Comparison of ENCODE assay signal across 18 cellular contexts in the genomic region with DNA sequence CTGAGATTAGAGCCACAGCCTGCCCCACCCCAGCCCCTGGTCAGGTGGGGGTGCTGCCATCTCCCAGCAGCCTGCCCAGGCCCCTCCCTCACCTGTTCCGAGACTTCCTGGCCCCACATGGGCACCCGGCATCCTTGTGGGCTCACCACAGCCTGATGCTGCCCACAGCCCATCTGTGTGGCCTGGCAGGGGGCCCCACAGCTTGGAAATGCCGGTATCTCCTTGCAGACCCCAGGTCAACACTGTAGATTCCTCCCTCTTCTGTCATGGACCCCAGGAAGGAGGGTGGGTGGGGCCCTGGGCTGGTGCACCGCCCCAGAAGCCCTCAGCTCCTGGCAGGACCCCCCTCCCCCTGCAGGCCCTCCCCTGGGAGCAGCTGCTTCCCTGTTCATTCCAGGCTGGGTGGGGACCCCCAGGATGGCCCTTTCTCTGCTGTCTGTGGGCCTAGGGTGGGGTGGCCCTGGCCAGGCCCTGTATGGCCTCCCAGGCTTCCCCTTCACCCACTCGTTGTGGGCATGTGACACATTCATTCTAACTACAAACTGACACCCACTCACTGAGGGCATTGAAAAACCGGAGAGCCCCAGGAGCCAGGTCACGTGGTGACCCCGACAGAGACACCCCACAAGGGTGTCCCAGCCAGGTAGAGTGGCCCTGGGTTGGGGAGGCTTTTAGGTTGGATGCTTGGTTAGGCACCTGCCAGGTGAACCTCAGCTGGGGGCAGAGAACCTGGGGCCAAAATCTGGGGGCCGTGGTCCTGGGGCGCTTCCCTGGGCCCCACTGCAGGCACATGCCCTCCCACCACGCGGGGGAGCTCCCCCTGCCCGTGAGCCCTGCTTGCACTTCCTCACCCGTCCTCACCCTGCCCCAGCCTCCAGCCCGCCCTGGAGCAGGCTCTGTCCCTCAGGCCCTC. TPM values are rescaled to one million over a fixed set of nuclear protein-coding genes. Genes with fewer than 3 reads are reported as not detected.
DNase-seq lines count a peak whose midpoint lies in the region; ATAC-seq and TF ChIP-seq lines count a peak whose summit lies in the region.
"Had no signal": no experiment of that assay in that cellular context is flagged by ENCODE, and none has a peak within 500 bp of the region (broad histone marks: within the 10 kb centered on the region; RNA-seq: fewer than 3 reads in every experiment).

No MANE protein-coding gene starts in this region.

- no peaks in the 10 kb centered on the region for H3K9me2 ChIP-seq in OCI-LY7 (ENCODE audit: insufficient read depth, low read length)

- no peaks in the 10 kb centered on the region for H4K20me1 ChIP-seq in BLaER1 treated with 17β-estradiol and CSF1 and Interleukin-3, amounts not matched to agents 10 nM and 100 nM
- no peaks in the 10 kb centered on the region for H4K20me1 ChIP-seq in OCI-LY7 (ENCODE audit: insufficient read depth, low read length)

- H3K27me3 ChIP-seq in BLaER1 treated with 17β-estradiol and CSF1 and Interleukin-3, amounts not matched to agents 10 nM and 100 nM, result no peaks in the 10 kb centered on the region

- no peaks in the 10 kb centered on the region for H3K4me1 Mint-ChIP-seq in memory B cell

- H3K27ac Mint-ChIP-seq in memory B cell, result no peak overlapping the region
- H3K27ac Mint-ChIP-seq: CD8-positive, alpha-beta T cell had no signal

- peak overlapping the region in 7 of 11 experiments; percentile 10 to 41 (median 26); a peak in 3 of 22 replicates for H3K9ac ChIP-seq in BLaER1 treated with 17β-estradiol and CSF1 and Interleukin-3, amounts not matched to agents 10 nM and 100 nM

- H3K79me2 ChIP-seq in OCI-LY7 (ENCODE audit: insufficient read depth, low read depth, low read length), result no peaks in the 10 kb centered on the region

- no peak overlapping the region for H3K4me3 ChIP-seq in BLaER1 treated with 17β-estradiol and CSF1 and Interleukin-3, amounts not matched to agents 10 nM and 100 nM
- no peak overlapping the region for H3K4me3 ChIP-seq in OCI-LY7 (ENCODE audit: low read depth, low read length, poor library complexity, severe bottlenecking)

- ATAC-seq in memory B cell (ENCODE audit: low read depth) (peak; percentile 74), GM19397 (IDR thresholded peaks at IDR 0.05; ENCODE audit: unreplicated experiment) (no peak), GM21786 (IDR thresholded peaks at IDR 0.05; ENCODE audit: unreplicated experiment) (no peak)
- ATAC-seq: CD8-positive, alpha-beta T cell; PC-3 had no signal

- peak overlapping the region; percentile 51; the same call in 1 of the 2 replicates for H2AFZ ChIP-seq in OCI-LY7 (ENCODE audit: low read length)

- no TSS peak for BruUV-seq in OCI-LY7 (replicated peaks; lab: Mats Ljungman, UMichigan)

- peak; percentile 27; the same call in 1 of the 2 replicates for TF ChIP-seq CTCF in GM12874 (IDR thresholded peaks at IDR 0.05; ENCODE audit: insufficient read depth, low read depth, low read length)
- peak; percentile 51 for TF ChIP-seq CTCF in OCI-LY7 (conservative IDR thresholded peaks at IDR 0.05; ENCODE audit: low read length)

- H3K9me3 ChIP-seq in BLaER1 treated with 17β-estradiol and CSF1 and Interleukin-3, amounts not matched to agents 10 nM and 100 nM (replicated peaks in 1 of 11), result no peaks in the 10 kb centered on the region
- H3K9me3 ChIP-seq in OCI-LY7 (ENCODE audit: low read length), result no peaks in the 10 kb centered on the region

- H3K9me3 Mint-ChIP-seq in memory B cell, result no peaks in the 10 kb centered on the region
- H3K9me3 Mint-ChIP-seq: CD8-positive, alpha-beta T cell had no signal

- CTCF ChIA-PET in OCI-LY7 (lab: Charles Lee; ENCODE audit: unreplicated experiment), result no interaction called here

- no peak overlapping the region for H3K4me3 Mint-ChIP-seq in memory B cell
- H3K4me3 Mint-ChIP-seq: CD8-positive, alpha-beta T cell had no signal

- H3K4me1 ChIP-seq in BLaER1 treated with 17β-estradiol and CSF1 and Interleukin-3, amounts not matched to agents 10 nM and 100 nM, result peaks cover 9 to 68% (median 47%) of the 10 kb centered on the region in 10 experiments
- H3K4me1 ChIP-seq in OCI-LY7 (ENCODE audit: insufficient read depth, low read length, poor library complexity, severe bottlenecking), result no peaks in the 10 kb centered on the region

- POLR2A ChIA-PET in OCI-LY7 (lab: Charles Lee), result interaction anchor here (0.6 kb wide), 1 partner anchor 63 kb away, joined by 4 read pairs; no protein-coding TSS in a partner anchor

- peak overlapping the region in 4 of 11 experiments; percentile 1 to 40 (median 26); a peak in 3 of 22 replicates for H3K27ac ChIP-seq in BLaER1 treated with 17β-estradiol and CSF1 and Interleukin-3, amounts not matched to agents 10 nM and 100 nM
- H3K27ac ChIP-seq in OCI-LY7 (ENCODE audit: low read depth, low read length, poor library complexity, severe bottlenecking), result no peak overlapping the region

- intact Hi-C loops in OCI-LY7 (cut with micrococcal nuclease; ENCODE audit: unreplicated experiment), result no loop called here
- intact Hi-C loops in head of caudate nucleus (cut with DNase I), result no loop called here

- peak overlapping the region; percentile 39 to 72 (median 54); a peak in 21 of 22 replicates for H3K4me2 ChIP-seq in BLaER1 treated with 17β-estradiol and CSF1 and Interleukin-3, amounts not matched to agents 10 nM and 100 nM
- H3K4me2 ChIP-seq in OCI-LY7 (ENCODE audit: low read length), result no peak overlapping the region

- H3K36me3 Mint-ChIP-seq in memory B cell, result no peaks in the 10 kb centered on the region
- H3K36me3 Mint-ChIP-seq: CD8-positive, alpha-beta T cell had no signal

- H3K36me3 ChIP-seq in BLaER1 treated with 17β-estradiol and CSF1 and Interleukin-3, amounts not matched to agents 10 nM and 100 nM, result no peaks in the 10 kb centered on the region
- H3K36me3 ChIP-seq in OCI-LY7 (ENCODE audit: insufficient read depth, low read length), result no peaks in the 10 kb centered on the region

- H3K27me3 Mint-ChIP-seq in memory B cell, result peaks cover 3% of the 10 kb centered on the region

- peak; percentile 32 for DNase-seq in OCI-LY7 (ENCODE audit: low spot score)
- DNase-seq in memory B cell (ENCODE audit: low spot score in 2 of 2), result no peak
- DNase-seq in head of caudate nucleus, result no peak
- DNase-seq in NCI-H510A treated with DMSO at 0.1 percent for 48 hours (lab: John Stamatoyannopoulos, UW), result no peak
- DNase-seq: CD8-positive, alpha-beta T cell; DND-41; GDM1; NCI-H1048; NCI-H146; NCI-H2081 treated with DMSO at 0.1 percent for 48 hours; NCI-H2227 treated with DMSO at 0.1 percent for 48 hours; NCI-H526 treated with DMSO at 0.1 percent for 48 hours; PC-3 had no signal

RNA-seq across cellular contexts. Expression of a gene that starts 44.1 kb away (rescaled TPM):
- total RNA-seq in OCI-LY7 (2014; rRNA removed; shearing (Covaris generic)), result not detected in 2 replicates
- not detected in 2 replicates for total RNA-seq in OCI-LY7 (2022)
- total RNA-seq: CD8-positive, alpha-beta T cell; PC-3; SK-MEL-5 had no signal
